Comparison of ENCODE assay signal across 8 cellular contexts in the genomic region with DNA sequence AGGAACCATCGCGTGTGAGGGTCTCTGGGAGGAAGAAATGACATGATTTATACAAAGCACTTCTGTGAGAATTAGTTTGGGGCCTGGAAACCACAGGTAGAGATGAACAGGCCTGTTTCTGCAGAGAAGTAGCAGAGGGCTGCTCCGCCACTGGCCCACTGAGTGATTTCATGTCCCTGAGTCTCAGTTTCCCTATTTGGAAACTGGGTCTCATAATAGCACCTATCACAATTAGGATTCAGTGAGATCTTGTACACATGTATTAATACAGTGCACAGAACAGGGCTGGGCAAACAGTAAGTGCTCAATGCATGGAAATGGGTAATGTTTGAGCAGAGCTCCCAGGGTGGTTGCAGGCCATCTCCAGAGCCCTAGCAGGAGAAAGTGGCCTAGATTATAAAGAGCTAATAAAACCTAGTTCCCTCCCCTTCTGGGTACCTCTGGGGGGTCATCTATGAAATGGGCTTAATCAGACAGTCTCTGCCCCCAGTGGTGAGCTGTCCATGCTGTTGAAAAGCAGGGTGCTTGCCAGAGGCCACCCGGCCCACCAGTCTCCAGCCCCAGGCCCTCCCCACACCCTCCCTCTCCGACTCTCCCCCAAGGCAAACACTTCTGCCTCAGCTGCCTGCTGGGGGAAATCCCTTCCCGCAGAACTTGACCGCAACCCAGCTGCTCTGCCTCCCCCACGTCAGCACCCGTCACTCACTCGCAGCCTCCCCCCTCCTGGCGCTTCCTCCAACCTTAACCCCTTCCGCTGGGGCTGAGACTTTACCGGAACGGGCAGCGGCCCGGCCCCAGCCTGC. TPM values are rescaled to one million over a fixed set of nuclear protein-coding genes. Genes with fewer than 3 reads are reported as not detected.
DNase-seq lines count a peak whose midpoint lies in the region; ATAC-seq lines count a peak whose summit lies in the region.

No MANE protein-coding gene starts in this region.

- peaks cover 59% of the 10 kb centered on the region for H3K4me1 ChIP-seq in mesenchymal stem cell (ENCODE audit: control insufficient read depth, insufficient read depth, low read depth, low read length)

- no peak overlapping the region for H3K14ac ChIP-seq in mesenchymal stem cell (ENCODE audit: low read length in 2 of 2)

- H2BK15ac ChIP-seq in mesenchymal stem cell (ENCODE audit: low read depth, poor library complexity, severe bottlenecking), result no peak overlapping the region

- no peak overlapping the region for H2AFZ ChIP-seq in mesenchymal stem cell (ENCODE audit: low read depth, low read length)

- peak overlapping the region; percentile 63 for H3K4me2 ChIP-seq in mesenchymal stem cell (ENCODE audit: low read length, poor library complexity, severe bottlenecking)

- peak overlapping the region; percentile 53 for H2AK5ac ChIP-seq in mesenchymal stem cell (ENCODE audit: low read length, severe bottlenecking)

- ATAC-seq in HG02981 (IDR thresholded peaks at IDR 0.05; ENCODE audit: unreplicated experiment), result peak; percentile 63

- H2BK12ac ChIP-seq in mesenchymal stem cell (ENCODE audit: low read length in 2 of 2), result peak overlapping the region; percentile 18 to 91

- peaks cover 19 to 56% of the 10 kb centered on the region in 2 experiments for H3K36me3 ChIP-seq in mesenchymal stem cell (ENCODE audit: control insufficient read depth in 1 of 2, insufficient read depth in 2 of 2, low read depth in 1 of 2, low read length in 2 of 2)

- H3K27me3 ChIP-seq in mesenchymal stem cell (ENCODE audit: control insufficient read depth in 1 of 2, insufficient read depth in 1 of 2, low read length in 2 of 2), result no peaks in the 10 kb centered on the region

- H3K18ac ChIP-seq in mesenchymal stem cell (ENCODE audit: low read depth in 1 of 2, low read length in 2 of 2), result peak overlapping the region in 1 of 2 experiments; percentile 58

- H3K27ac ChIP-seq in mesenchymal stem cell (ENCODE audit: low read length, poor library complexity, severe bottlenecking), result peak overlapping the region; percentile 74

- no peak overlapping the region for H2BK5ac ChIP-seq in mesenchymal stem cell (ENCODE audit: low read depth, low read length, poor library complexity, severe bottlenecking)

- H2BK120ac ChIP-seq in mesenchymal stem cell (ENCODE audit: low read depth, low read length), result no peak overlapping the region

- peak overlapping the region in 1 of 2 experiments; percentile 68 for H3K4me3 ChIP-seq in mesenchymal stem cell (ENCODE audit: insufficient read depth in 1 of 2, low read depth in 1 of 2, low read length in 2 of 2)

- H3K9ac ChIP-seq in mesenchymal stem cell (ENCODE audit: low read length), result peak overlapping the region; percentile 63

- DNase-seq in NCI-H524 (lab: John Stamatoyannopoulos, UW), result peak; percentile 37 to 57
- no peak for DNase-seq in NCI-H524 treated with DMSO at 0.1 percent for 48 hours (lab: John Stamatoyannopoulos, UW)
- peak; percentile 83 for DNase-seq in NCI-H69 (lab: John Stamatoyannopoulos, UW)
- DNase-seq in activated CD4-positive, alpha-beta T cell treated with anti-CD3 and anti-CD28 coated beads, Interleukin-2, amount 50 U/mL, for 4 hours, result peak; percentile 92
- peak; percentile 86 for DNase-seq in effector CD8-positive, alpha-beta T cell (lab: John Stamatoyannopoulos, UW)
- DNase-seq in mesenchymal stem cell, result peak; percentile 98
- peak; percentile 92 for DNase-seq in stimulated activated CD8-positive, alpha-beta memory T cell treated with anti-CD3 and anti-CD28 coated beads, Interleukin-12 subunit alpha, Interleukin-12 subunit beta, amount 100 ng/mL, for 4 hours (ENCODE audit: low read depth)

- no peak overlapping the region for H4K91ac ChIP-seq in mesenchymal stem cell (ENCODE audit: low read length)

- peak overlapping the region in 1 of 2 experiments; percentile 73 for H3K4ac ChIP-seq in mesenchymal stem cell (ENCODE audit: low read depth in 1 of 2, low read length in 2 of 2)

- no peaks in the 10 kb centered on the region for H3K9me3 ChIP-seq in mesenchymal stem cell (ENCODE audit: control insufficient read depth, low read length)

- WGBS in mesenchymal stem cell, result 20% methylated on average over 13 of the region's 16 CpGs

- no peak overlapping the region for H4K8ac ChIP-seq in mesenchymal stem cell (ENCODE audit: low read length)

- H3K23ac ChIP-seq in mesenchymal stem cell (ENCODE audit: low read length in 2 of 2), result no peak overlapping the region

- peaks cover 7% of the 10 kb centered on the region for H3K79me1 ChIP-seq in mesenchymal stem cell (replicated peaks; ENCODE audit: low read length, poor library complexity, severe bottlenecking)

RNA-seq across cellular contexts. Expression of a gene that starts 4.5 kb away (rescaled TPM):
- polyA plus RNA-seq in mesenchymal stem cell (2013, experiment 1 of 2), result 48.8 TPM
- 47.7 TPM for polyA plus RNA-seq in mesenchymal stem cell (2013, experiment 2 of 2)

RNA-seq across cellular contexts. Expression of a gene that starts 24.7 kb away (rescaled TPM):
- polyA plus RNA-seq in mesenchymal stem cell (2013, experiment 1 of 2), result not detected
- not detected for polyA plus RNA-seq in mesenchymal stem cell (2013, experiment 2 of 2)

RNA-seq across cellular contexts. Expression of a gene that starts 54.1 kb away (rescaled TPM):
- not detected for polyA plus RNA-seq in mesenchymal stem cell (2013, experiment 1 of 2)
- polyA plus RNA-seq in mesenchymal stem cell (2013, experiment 2 of 2), result not detected

RNA-seq across cellular contexts. Expression of a gene that starts 55.9 kb away (rescaled TPM):
- 19.9 TPM for polyA plus RNA-seq in mesenchymal stem cell (2013, experiment 1 of 2)
- polyA plus RNA-seq in mesenchymal stem cell (2013, experiment 2 of 2), result 20.0 TPM
